In genomic region chr16:2486645-2487516, GRCh38 we compare ENCODE assay signal across 8 cellular contexts. TPM values are rescaled to one million over a fixed set of nuclear protein-coding genes. Genes with fewer than 3 reads are reported as not detected.
DNase-seq lines count a peak whose midpoint lies in the region; ATAC-seq and TF ChIP-seq lines count a peak whose summit lies in the region.

No MANE protein-coding gene starts in this region.

- in situ Hi-C loops in GM13976 (cut with MboI; ENCODE audit: low sequenced_read_pairs, unreplicated experiment): loop anchor here (25.0 kb wide), 1 partner anchor 475 kb away; the partner anchor contains the start of genes NPW and ZNF598

- peak overlapping the region; percentile 48 for H3K27ac Mint-ChIP-seq in osteocyte (ENCODE audit: unreplicated experiment)

- H3K9me3 ChIP-seq in upper lobe of left lung: no peaks in the 10 kb centered on the region

- DNase-seq in GM13976 (ENCODE audit: low spot score) (peak; percentile 88), dorsolateral prefrontal cortex (peak in 7 of 10 donors; percentile 57 to 76 (median 70)), osteocyte (ENCODE audit: extremely low spot score, unreplicated experiment) (no peak), upper lobe of left lung (peak; percentile 71 to 89), D341Med (ENCODE audit: low spot score) (no peak), dedifferentiated amniotic fluid mesenchymal stem cell (ENCODE audit: extremely low spot score) (no peak)
- DNase-seq in activated CD4-positive, alpha-beta T cell treated with anti-CD3 and anti-CD28 coated beads, Interleukin-2, amount 50 U/mL, for 4 hours: peak; percentile 77 to 81

- H3K36me3 Mint-ChIP-seq in osteocyte (ENCODE audit: unreplicated experiment): no peaks in the 10 kb centered on the region

- peaks cover 23% of the 10 kb centered on the region for H3K4me1 Mint-ChIP-seq in osteocyte (ENCODE audit: unreplicated experiment)

- H3K4me3 ChIP-seq in dorsolateral prefrontal cortex (peak overlapping the region in 24 of 59 donors; percentile 4 to 36 (median 18)), upper lobe of left lung (no peak overlapping the region)

- peak overlapping the region in 56 of 59 donors; percentile 25 to 90 (median 74) for H3K27ac ChIP-seq in dorsolateral prefrontal cortex
- H3K27ac ChIP-seq in upper lobe of left lung: peak overlapping the region; percentile 51 to 75 (median 52)

- peak; percentile 72 for TF ChIP-seq CTCF in GM13976 (IDR thresholded peaks at IDR 0.05; ENCODE audit: borderline replicate concordance, control extremely low read depth, extremely low read depth, insufficient read depth, missing control alignments)
- TF ChIP-seq CTCF in dorsolateral prefrontal cortex (IDR thresholded peaks at IDR 0.05 in 54 of 56, conservative IDR thresholded peaks at IDR 0.05 in 2 of 56; ENCODE audit: low read depth in 1 of 56, partially characterized antibody in 56 of 56): peak in 50 of 56 donors; percentile 17 to 69 (median 44)
- no peak for TF ChIP-seq CTCF in osteocyte (IDR thresholded peaks at IDR 0.05)
- peak in 3 of 6 experiments; percentile 32 to 63 (median 32) for TF ChIP-seq CTCF in upper lobe of left lung (IDR thresholded peaks at IDR 0.05)

- peaks cover 45 to 59% (median 57%) of the 10 kb centered on the region in 4 donors for H3K4me1 ChIP-seq in upper lobe of left lung

- ATAC-seq in HG03045 (IDR thresholded peaks at IDR 0.05; ENCODE audit: unreplicated experiment) (peak; percentile 61), upper lobe of left lung (ENCODE audit: low FRiP score in 2 of 2) (peak; percentile 57 to 66)

- intact Hi-C loops in dorsolateral prefrontal cortex (cut with DNase I): loop anchor here in 1 of 2 donors (5.0 kb wide), 1 partner anchor 145 kb away; the partner anchor contains the start of gene ABCA3

- H3K27me3 ChIP-seq in dorsolateral prefrontal cortex (no peaks in the 10 kb centered on the region), upper lobe of left lung (no peaks in the 10 kb centered on the region)

- 53 to 71% methylated on average over 20 to 29 of the region's 29 CpGs for WGBS in upper lobe of left lung, 2 donors

- TF ChIP-seq EP300 in upper lobe of left lung (IDR thresholded peaks at IDR 0.05): no peak

- no peaks in the 10 kb centered on the region for H3K9me3 Mint-ChIP-seq in osteocyte (ENCODE audit: unreplicated experiment)

- peaks cover 0 to 10% (median 3%) of the 10 kb centered on the region in 4 donors for H3K36me3 ChIP-seq in upper lobe of left lung

- H3K27me3 Mint-ChIP-seq in osteocyte (ENCODE audit: unreplicated experiment): no peaks in the 10 kb centered on the region

- TF ChIP-seq POLR2A in upper lobe of left lung (IDR thresholded peaks at IDR 0.05): no peak

- no peak overlapping the region for H3K4me3 Mint-ChIP-seq in osteocyte (ENCODE audit: unreplicated experiment)

RNA-seq across cellular contexts. Expression of gene TBC1D24, which starts 12.0 kb away (rescaled TPM):
- total RNA-seq in dorsolateral prefrontal cortex (10 to 100 TPM; 27.5 to 97.0 (median 62.6) TPM), osteocyte (15.4 and 17.4 TPM in 2 replicates), upper lobe of left lung (10 to 100 TPM; 25.9 to 49.6 (median 37.2) TPM)

RNA-seq across cellular contexts. Expression of gene NTN3, which starts 15.8 kb away (rescaled TPM):
- total RNA-seq in dorsolateral prefrontal cortex: 1 to 10 TPM in 106 of 120 experiments, under 1 TPM in 13, not detected in 1; 0.48 to 4.0 (median 1.6) TPM
- 1.4 and 1.8 TPM in 2 replicates for total RNA-seq in osteocyte
- not detected for total RNA-seq in upper lobe of left lung

RNA-seq across cellular contexts. Expression of gene ATP6V0C, which starts 26.9 kb away (rescaled TPM):
- total RNA-seq in dorsolateral prefrontal cortex (100 to 1,000 TPM; 283 to 670 (median 496) TPM), osteocyte (208 and 211 TPM in 2 replicates), upper lobe of left lung (100 to 1,000 TPM in 4 of 6 donors, 10 to 100 TPM in 2; 84.9 to 332 (median 164) TPM)

RNA-seq across cellular contexts. Expression of gene TEDC2, which starts 27.0 kb away (rescaled TPM):
- total RNA-seq in dorsolateral prefrontal cortex: 10 to 100 TPM in 3 of 120 experiments, 1 to 10 TPM in 117; 1.9 to 10.8 (median 5.0) TPM
- total RNA-seq in osteocyte: 4.4 and 6.7 TPM in 2 replicates
- 1 to 10 TPM in 4 of 6 donors, under 1 TPM in 1, not detected in 1; 0.61 to 2.7 (median 1.7) TPM for total RNA-seq in upper lobe of left lung

RNA-seq across cellular contexts. Expression of gene AMDHD2, which starts 33.3 kb away (rescaled TPM):
- total RNA-seq in dorsolateral prefrontal cortex: 10 to 100 TPM; 26.9 to 73.4 (median 42.9) TPM
- total RNA-seq in osteocyte: 52.5 and 56.6 TPM in 2 replicates
- total RNA-seq in upper lobe of left lung: 100 to 1,000 TPM in 1 of 6 donors, 10 to 100 TPM in 5; 33.0 to 126 (median 68.4) TPM

Comparison
In these comparisons a context has a peak if more than half of its experiments do, and no peak if none do; other contexts are left out.
1. DNase-seq: peak in GM13976 (single experiment), activated CD4-positive, alpha-beta T cell treated with anti-CD3 and anti-CD28 coated beads, Interleukin-2, amount 50 U/mL, for 4 hours (2 of 2), dorsolateral prefrontal cortex (7 of 10) and upper lobe of left lung (2 of 2); none in osteocyte (single experiment), D341Med (single experiment) and dedifferentiated amniotic fluid mesenchymal stem cell (single experiment).